In genomic region chr7:108455524-108455832, GRCh38 we compare ENCODE assay signal across 8 cellular contexts. TPM values are rescaled to one million over a fixed set of nuclear protein-coding genes. Genes with fewer than 3 reads are reported as not detected.
DNase-seq lines count a peak whose midpoint lies in the region; ATAC-seq and TF ChIP-seq lines count a peak whose summit lies in the region.

No MANE protein-coding gene starts in this region.

- TF ChIP-seq CTCF in mammary epithelial cell (conservative IDR thresholded peaks at IDR 0.05 in 1 of 2, IDR thresholded peaks at IDR 0.05 in 1 of 2; ENCODE audit: extremely low read depth in 1 of 2, insufficient read depth in 1 of 2, low read depth in 1 of 2, low read length in 2 of 2) (no peak), lung (IDR thresholded peaks at IDR 0.05; ENCODE audit: control extremely low read depth, extremely low read depth) (no peak), GM13976 (IDR thresholded peaks at IDR 0.05; ENCODE audit: borderline replicate concordance, control extremely low read depth, extremely low read depth, insufficient read depth, missing control alignments) (no peak)

- peak overlapping the region; percentile 92 for H2AFZ ChIP-seq in mammary epithelial cell (ENCODE audit: low read depth, low read length)

- ATAC-seq in GM18505 (IDR thresholded peaks at IDR 0.05; ENCODE audit: unreplicated experiment) (peak; percentile 25), HG03460 (IDR thresholded peaks at IDR 0.05; ENCODE audit: unreplicated experiment) (peak; percentile 17), lung (ENCODE audit: insufficient read depth, low FRiP score) (peak; percentile 3), GM21515 (IDR thresholded peaks at IDR 0.05; ENCODE audit: unreplicated experiment) (no peak), HG03378 (IDR thresholded peaks at IDR 0.05; ENCODE audit: unreplicated experiment) (no peak)

- in situ Hi-C loops in mammary epithelial cell (cut with MboI; ENCODE audit: low sequenced_read_pairs in 2 of 2), result loop anchor here in 1 of 2 donors (25.0 kb wide), 1 partner anchor 268 kb away; no protein-coding TSS in a partner anchor
- in situ Hi-C loops in GM13976 (cut with MboI; ENCODE audit: low sequenced_read_pairs, unreplicated experiment), result loop anchor here (10.0 kb wide), 1 partner anchor 271 kb away; no protein-coding TSS in a partner anchor

- BruUV-seq in mammary epithelial cell (replicated peaks; lab: Mats Ljungman, UMichigan), result no TSS peak

- CTCF ChIA-PET in mammary epithelial cell (lab: Charles Lee; ENCODE audit: low non-redundant PET), result no interaction called here

- H4K20me1 ChIP-seq in mammary epithelial cell (ENCODE audit: insufficient read depth, low read length), result no peaks in the 10 kb centered on the region

- intact Hi-C loops in mammary epithelial cell (cut with micrococcal nuclease), result loop anchor here (5.0 kb wide), 1 partner anchor 148 kb away; no protein-coding TSS in a partner anchor

- no peaks in the 10 kb centered on the region for H3K27me3 ChIP-seq in mammary epithelial cell (ENCODE audit: insufficient read depth, low read length)
- H3K27me3 ChIP-seq in lung (ENCODE audit: control insufficient read depth, insufficient read depth), result peaks cover 13% of the 10 kb centered on the region

- WGBS in mammary epithelial cell (ENCODE audit: low coverage, missing lambda C conversion rate), result 9% methylated on average over 6 of the region's 38 CpGs
- WGBS in lung, 2 donors, result 0 to 1% methylated on average over 38 of the region's 38 CpGs
- whole genome bisulfite sequencing in urinary bladder, result under 1% methylated on average over 38 of the region's 38 CpGs

- H3K79me2 ChIP-seq in mammary epithelial cell (ENCODE audit: insufficient read depth, low read length), result peaks cover 20% of the 10 kb centered on the region

- H3K4me1 ChIP-seq in mammary epithelial cell (ENCODE audit: insufficient read depth, low read length), result peaks cover 6% of the 10 kb centered on the region
- peaks cover 2 to 13% of the 10 kb centered on the region in 2 donors for H3K4me1 ChIP-seq in lung (ENCODE audit: control insufficient read depth in 2 of 2, insufficient read depth in 2 of 2, low read length in 2 of 2)
- no peaks in the 10 kb centered on the region for H3K4me1 ChIP-seq in urinary bladder (ENCODE audit: insufficient read depth)

- H3K27ac ChIP-seq in mammary epithelial cell (ENCODE audit: insufficient read depth, low read depth, low read length) (no peak overlapping the region), lung (ENCODE audit: low read depth in 1 of 2, low read length in 1 of 2) (no peak overlapping the region), urinary bladder (ENCODE audit: low read depth) (no peak overlapping the region)

- H3K9ac ChIP-seq in mammary epithelial cell (ENCODE audit: insufficient read depth, low read length), result peak overlapping the region; percentile 23

- H3K9me3 ChIP-seq in mammary epithelial cell (replicated peaks; ENCODE audit: insufficient read depth, low read length) (no peaks in the 10 kb centered on the region), lung (ENCODE audit: control insufficient read depth in 2 of 2, insufficient read depth in 1 of 2, low read length in 1 of 2) (no peaks in the 10 kb centered on the region)

- H3K4me3 ChIP-seq in mammary epithelial cell (replicated peaks in 1 of 3; ENCODE audit: insufficient read depth in 1 of 3, low read depth in 2 of 3, low read length in 3 of 3) (peak overlapping the region; percentile 77 to 80 (median 78)), lung (peak overlapping the region; percentile 57), urinary bladder (ENCODE audit: low read depth, low read length) (peak overlapping the region; percentile 51)

- no peaks in the 10 kb centered on the region for H3K36me3 ChIP-seq in mammary epithelial cell (ENCODE audit: insufficient read depth, low read length)
- no peaks in the 10 kb centered on the region for H3K36me3 ChIP-seq in lung (ENCODE audit: control insufficient read depth in 2 of 2, insufficient read depth in 2 of 2, low read length in 2 of 2)
- no peaks in the 10 kb centered on the region for H3K36me3 ChIP-seq in urinary bladder (ENCODE audit: insufficient read depth)

- dilution Hi-C loops in mammary epithelial cell (cut with HindIII; ENCODE audit: low sequenced_read_pairs), result no loop called here

- DNase-seq in mammary epithelial cell (no peak), lung (ENCODE audit: low spot score) (no peak), GM13976 (ENCODE audit: low spot score) (no peak)

- peak overlapping the region; percentile 91 for H3K4me2 ChIP-seq in mammary epithelial cell (ENCODE audit: insufficient read depth, low read depth, low read length)

- no peak for TF ChIP-seq POLR2A in GM18505 (IDR thresholded peaks at IDR 0.05; ENCODE audit: borderline replicate concordance, extremely low read depth, insufficient read depth, insufficient read length)

RNA-seq across cellular contexts. Expression of gene NRCAM, which starts 0.8 kb away (rescaled TPM):
- 10 to 100 TPM; 42.5 to 77.8 TPM for total RNA-seq in mammary epithelial cell
- polyA plus RNA-seq in mammary epithelial cell, result 16.4 TPM
- 28.0 TPM for polyA minus RNA-seq in mammary epithelial cell
- total RNA-seq in lung, result 10 to 100 TPM; 15.5 to 32.4 TPM
- polyA plus RNA-seq in lung, result 1 to 10 TPM; 2.5 to 6.4 TPM
- total RNA-seq in urinary bladder, result 9.7 TPM
- 2.0 TPM for polyA plus RNA-seq in urinary bladder

Comparison
In these comparisons a context has a peak if more than half of its experiments do, and no peak if none do; other contexts are left out.
1. ATAC-seq: peak in GM18505 (single experiment), HG03460 (single experiment) and lung (single experiment); none in GM21515 (single experiment) and HG03378 (single experiment).
2. Peak in every context shown above with its lines, with median percentiles within 50 percentile points of each other: H3K4me3 ChIP-seq.